17 cellular contexts compared by ENCODE assay signal in genomic region chr5:129120158-129120581, GRCh38. TPM values are rescaled to one million over a fixed set of nuclear protein-coding genes. Genes with fewer than 3 reads are reported as not detected.
DNase-seq lines count a peak whose midpoint lies in the region; ATAC-seq and FAIRE-seq lines count a peak whose summit lies in the region.
"Had no signal": no experiment of that assay in that cellular context is flagged by ENCODE, and none has a peak within 500 bp of the region (broad histone marks: within the 10 kb centered on the region; RNA-seq: fewer than 3 reads in every experiment).

No MANE protein-coding gene starts in this region.

- H3K27ac Mint-ChIP-seq in stimulated activated naive B cell treated with anti-CD40 and anti-IgM and Interleukin-4, amounts not matched to agents 10 μg/mL and 1 μg/mL and 100 μg/mL, for 72 hours, result peak overlapping the region; percentile 7
- H3K27ac Mint-ChIP-seq: activated CD8-positive, alpha-beta memory T cell treated with anti-CD3 and anti-CD28 coated beads, Interleukin-2, amount 10 ng/mL, durations not matched to agents 7 days and 5 days; T-helper 17 cell had no signal

- H3K27ac ChIP-seq in SJCRH30 (no peak overlapping the region), small intestine (ENCODE audit: low read depth in 1 of 2, low read length in 1 of 2) (no peak overlapping the region), substantia nigra (ENCODE audit: low read depth, low read length, poor library complexity, severe bottlenecking) (no peak overlapping the region)
- H3K27ac ChIP-seq: adrenal gland, spleen had no signal

- no peaks in the 10 kb centered on the region for H3K9me3 Mint-ChIP-seq in stimulated activated naive B cell treated with anti-CD40 and anti-IgM and Interleukin-4, amounts not matched to agents 10 μg/mL and 1 μg/mL and 100 μg/mL, for 72 hours
- H3K9me3 Mint-ChIP-seq: nephron had no signal

- FAIRE-seq in small intestine (lab: Jason Lieb, UNC), result no peak
- FAIRE-seq: HepG2, kidney had no signal

- peaks cover 17% of the 10 kb centered on the region for H3K4me1 ChIP-seq in SJCRH30
- H3K4me1 ChIP-seq in small intestine (ENCODE audit: control insufficient read depth in 2 of 2, insufficient read depth in 1 of 2, low read depth in 1 of 2, low read length in 1 of 2), result no peaks in the 10 kb centered on the region
- H3K4me1 ChIP-seq: adrenal gland, spleen had no signal

- H3K4me3 Mint-ChIP-seq in stimulated activated naive B cell treated with anti-CD40 and anti-IgM and Interleukin-4, amounts not matched to agents 10 μg/mL and 1 μg/mL and 100 μg/mL, for 72 hours, result no peak overlapping the region
- H3K4me3 Mint-ChIP-seq: activated CD8-positive, alpha-beta memory T cell treated with anti-CD3 and anti-CD28 coated beads, Interleukin-2, amount 10 ng/mL, durations not matched to agents 7 days and 5 days; nephron; T-helper 17 cell had no signal

- ATAC-seq in GM19035 (IDR thresholded peaks at IDR 0.05; ENCODE audit: unreplicated experiment) (peak; percentile 70), GM21723 (IDR thresholded peaks at IDR 0.05; ENCODE audit: unreplicated experiment) (peak; percentile 73), HG03108 (IDR thresholded peaks at IDR 0.05; ENCODE audit: unreplicated experiment) (peak; percentile 53)
- ATAC-seq in stimulated activated naive B cell treated with anti-CD40 and anti-IgM and Interleukin-4, amounts not matched to agents 10 μg/mL and 1 μg/mL and 100 μg/mL, for 72 hours (replicated peaks), result peak; percentile 78 to 92
- ATAC-seq: activated CD8-positive, alpha-beta memory T cell treated with anti-CD3 and anti-CD28 coated beads, Interleukin-2, amount 10 ng/mL, durations not matched to agents 7 days and 5 days; T-helper 17 cell had no signal

- 87 to 94% (median 93%) methylated on average over 3 of the region's 3 CpGs for WGBS in small intestine, 3 donors

- H3K4me3 ChIP-seq in SJCRH30 (no peak overlapping the region), small intestine (ENCODE audit: low read depth in 1 of 2, low read length in 2 of 2) (no peak overlapping the region)
- H3K4me3 ChIP-seq: adrenal gland, spleen had no signal

- H3K4me1 Mint-ChIP-seq in stimulated activated naive B cell treated with anti-CD40 and anti-IgM and Interleukin-4, amounts not matched to agents 10 μg/mL and 1 μg/mL and 100 μg/mL, for 72 hours, result peaks cover 9 to 15% of the 10 kb centered on the region in 2 donors

- peak; percentile 29 for DNase-seq in stimulated activated naive B cell treated with anti-CD40 and anti-IgM and Interleukin-4, amounts not matched to agents 10 μg/mL and 1 μg/mL and 100 μg/mL, for 72 hours
- no peak for DNase-seq in SJCRH30
- no peak for DNase-seq in small intestine
- no peak for DNase-seq in substantia nigra (lab: John Stamatoyannopoulos, UW)
- DNase-seq: activated CD8-positive, alpha-beta memory T cell treated with anti-CD3 and anti-CD28 coated beads, Interleukin-2, amount 10 ng/mL, durations not matched to agents 7 days and 5 days; adrenal gland; DMS153; foreskin melanocyte; kidney; NCI-H187; spleen; T-helper 17 cell had no signal

- H3K36me3 ChIP-seq in SJCRH30 (peaks cover 6% of the 10 kb centered on the region), small intestine (ENCODE audit: control insufficient read depth in 2 of 2, insufficient read depth in 2 of 2, low read length in 2 of 2) (peaks cover 0 to 2% of the 10 kb centered on the region in 2 donors)
- H3K36me3 ChIP-seq: adrenal gland had no signal

- no peaks in the 10 kb centered on the region for H3K27me3 Mint-ChIP-seq in stimulated activated naive B cell treated with anti-CD40 and anti-IgM and Interleukin-4, amounts not matched to agents 10 μg/mL and 1 μg/mL and 100 μg/mL, for 72 hours
- H3K27me3 Mint-ChIP-seq: activated CD8-positive, alpha-beta memory T cell treated with anti-CD3 and anti-CD28 coated beads, Interleukin-2, amount 10 ng/mL, durations not matched to agents 7 days and 5 days; T-helper 17 cell had no signal

- no peaks in the 10 kb centered on the region for H3K9me3 ChIP-seq in SJCRH30 (replicated peaks)
- H3K9me3 ChIP-seq in small intestine (ENCODE audit: control insufficient read depth, low read depth), result no peaks in the 10 kb centered on the region
- H3K9me3 ChIP-seq: adrenal gland, spleen had no signal

- peaks cover 0 to 1% of the 10 kb centered on the region in 2 donors for H3K36me3 Mint-ChIP-seq in stimulated activated naive B cell treated with anti-CD40 and anti-IgM and Interleukin-4, amounts not matched to agents 10 μg/mL and 1 μg/mL and 100 μg/mL, for 72 hours

- H3K27me3 ChIP-seq in SJCRH30 (no peaks in the 10 kb centered on the region), small intestine (ENCODE audit: control insufficient read depth in 2 of 2, insufficient read depth in 2 of 2, low read length in 2 of 2) (no peaks in the 10 kb centered on the region)
- H3K27me3 ChIP-seq: adrenal gland, spleen had no signal

RNA-seq across cellular contexts. Expression of gene ISOC1, which starts 25.6 kb away (rescaled TPM):
- total RNA-seq in SJCRH30 (2014; rRNA removed; shearing (Covaris generic)), result 115 and 123 TPM in 2 replicates
- polyA plus RNA-seq in small intestine, result 10 to 100 TPM; 43.8 to 58.8 (median 53.0) TPM
